Comparison of ENCODE assay signal across 19 cellular contexts in the genomic region with DNA sequence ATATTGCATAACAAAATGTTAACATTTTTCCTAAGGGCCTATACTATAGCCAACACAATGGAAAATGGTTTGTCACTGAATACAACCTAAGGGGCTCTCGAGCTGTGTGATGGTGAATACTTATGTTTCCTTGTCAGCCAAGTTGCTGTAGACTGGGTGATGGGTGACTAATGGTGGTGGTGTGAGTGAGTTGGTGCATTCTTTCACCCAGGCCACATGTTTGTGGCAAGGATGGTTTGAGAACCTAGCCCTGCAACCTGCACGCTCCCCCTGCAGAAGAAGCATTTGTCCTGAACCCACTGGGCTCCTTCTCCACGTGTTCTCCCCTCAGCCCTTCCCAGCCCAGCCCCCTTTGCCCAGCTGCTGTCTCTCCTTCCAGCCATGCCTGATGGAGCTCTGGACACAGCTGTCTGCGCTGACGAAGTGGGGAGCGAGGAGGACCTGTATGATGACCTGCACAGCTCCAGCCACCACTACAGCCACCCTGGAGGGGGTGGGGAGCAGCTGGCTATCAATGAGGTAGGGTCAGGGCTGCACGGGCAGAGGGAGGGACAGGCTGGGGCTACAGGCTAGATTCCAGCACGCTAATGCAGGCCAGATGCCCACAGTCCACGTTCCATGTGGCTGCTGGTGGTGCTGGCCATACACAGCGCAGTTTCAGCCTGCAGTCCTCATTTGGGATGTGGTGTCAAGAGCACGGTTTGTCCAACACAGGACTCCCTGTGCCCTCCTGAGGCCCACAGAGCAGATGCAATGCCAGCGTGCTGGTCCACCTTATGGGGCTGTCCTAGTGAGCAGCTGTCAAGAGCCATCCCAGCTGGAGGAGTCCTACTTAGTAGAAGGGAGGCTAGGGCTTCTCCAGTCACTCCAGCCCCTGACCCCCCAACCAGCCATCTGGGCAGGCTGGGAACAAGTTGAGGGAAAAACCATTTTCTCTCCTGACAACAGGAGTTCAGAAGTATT.
"Had no signal": no experiment of that assay in that cellular context is flagged by ENCODE, and none has a peak within 500 bp of the region (broad histone marks: within the 10 kb centered on the region; RNA-seq: fewer than 3 reads in every experiment).

No MANE protein-coding gene starts in this region.

- ATAC-seq: body of pancreas; sciatic nerve; stimulated activated effector memory CD8-positive, alpha-beta T cell treated with anti-CD3 and anti-CD28 coated beads, Interleukin-12 subunit alpha, Interleukin-12 subunit beta, amount 100 ng/mL, for 72 hours; T-cell had no signal

- H3K27ac Mint-ChIP-seq: activated naive CD4-positive, alpha-beta T cell treated with anti-CD3 and anti-CD28 coated beads, Interleukin-2, amount 50 U/mL, for 72 hours; activated T-cell treated with anti-CD3 and anti-CD28 coated beads, Interleukin-2, amount 50 U/mL, for 24 hours; mesothelial cell of epicardium; stimulated activated effector memory CD8-positive, alpha-beta T cell treated with anti-CD3 and anti-CD28 coated beads, Interleukin-12 subunit alpha, Interleukin-12 subunit beta, amount 100 ng/mL, for 72 hours; T-cell had no signal

- H3K9me3 ChIP-seq: body of pancreas, ovary had no signal

- H3K36me3 ChIP-seq: ovary, tibial artery had no signal

- H3K4me1 ChIP-seq: body of pancreas, tibial artery had no signal

- H3K27me3 ChIP-seq: body of pancreas, ovary had no signal

- H3K27ac ChIP-seq: body of pancreas, ovary, tibial artery had no signal

- DNase-seq: activated gamma-delta T cell; activated T-cell treated with anti-CD3 and anti-CD28 coated beads, Interleukin-2, amount 50 U/mL, for 24 hours; amygdala; body of pancreas; central memory CD4-positive, alpha-beta T cell; cortex of kidney; effector CD8-positive, alpha-beta T cell; foreskin melanocyte; kidney glomerular epithelial cell; ovary; stimulated activated CD4-positive, alpha-beta T cell treated with anti-CD3 and anti-CD28 coated beads, Interleukin-12 subunit alpha, Interleukin-12 subunit beta, amount 100 ng/mL, for 4 hours; T-helper 9 cell had no signal

- H3K4me1 Mint-ChIP-seq: mesothelial cell of epicardium; neural crest cell; stimulated activated effector memory CD8-positive, alpha-beta T cell treated with anti-CD3 and anti-CD28 coated beads, Interleukin-12 subunit alpha, Interleukin-12 subunit beta, amount 100 ng/mL, for 72 hours; T-cell had no signal

- H3K4me3 Mint-ChIP-seq: activated T-cell treated with anti-CD3 and anti-CD28 coated beads, Interleukin-2, amount 50 U/mL, for 24 hours; mesothelial cell of epicardium; neural crest cell; stimulated activated effector memory CD8-positive, alpha-beta T cell treated with anti-CD3 and anti-CD28 coated beads, Interleukin-12 subunit alpha, Interleukin-12 subunit beta, amount 100 ng/mL, for 72 hours; T-cell had no signal

- H3K9me3 Mint-ChIP-seq: activated naive CD4-positive, alpha-beta T cell treated with anti-CD3 and anti-CD28 coated beads, Interleukin-2, amount 50 U/mL, for 72 hours; activated T-cell treated with anti-CD3 and anti-CD28 coated beads, Interleukin-2, amount 50 U/mL, for 24 hours; stimulated activated effector memory CD8-positive, alpha-beta T cell treated with anti-CD3 and anti-CD28 coated beads, Interleukin-12 subunit alpha, Interleukin-12 subunit beta, amount 100 ng/mL, for 72 hours had no signal

- H3K4me3 ChIP-seq: body of pancreas, ovary, tibial artery had no signal

- H3K36me3 Mint-ChIP-seq: mesothelial cell of epicardium; stimulated activated effector memory CD8-positive, alpha-beta T cell treated with anti-CD3 and anti-CD28 coated beads, Interleukin-12 subunit alpha, Interleukin-12 subunit beta, amount 100 ng/mL, for 72 hours; T-cell had no signal
